In the genomic region with DNA sequence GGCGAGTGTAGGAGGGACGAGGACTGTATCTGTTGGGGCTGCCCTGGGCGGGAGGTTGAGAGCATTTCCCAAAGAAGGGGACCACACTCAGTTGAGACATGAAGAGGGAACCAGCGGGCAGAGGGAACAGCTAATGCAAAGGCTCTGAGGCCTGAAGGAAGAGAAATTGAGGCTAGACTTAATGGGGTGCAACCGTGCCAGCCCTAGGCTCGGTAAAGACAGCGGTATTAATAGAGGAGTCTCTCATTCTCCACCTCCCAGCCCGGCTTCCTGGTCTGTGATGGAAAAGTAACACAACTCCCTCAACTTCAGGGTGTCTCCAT, we compare ENCODE assay signal across 9 cellular contexts. TPM values are rescaled to one million over a fixed set of nuclear protein-coding genes. Genes with fewer than 3 reads are reported as not detected.
DNase-seq lines count a peak whose midpoint lies in the region; ATAC-seq lines count a peak whose summit lies in the region.
"Had no signal": no experiment of that assay in that cellular context is flagged by ENCODE, and none has a peak within 500 bp of the region (broad histone marks: within the 10 kb centered on the region; RNA-seq: fewer than 3 reads in every experiment).

No MANE protein-coding gene starts in this region.

- H3K4me3 ChIP-seq in iPS DF 6.9 (ENCODE audit: low read length): peak overlapping the region; percentile 75; the same call in 1 of the 2 replicates

- peaks cover 2% of the 10 kb centered on the region for H3K4me1 ChIP-seq in iPS DF 6.9 (ENCODE audit: control insufficient read depth, insufficient read depth, low read length)

- WGBS in iPS DF 6.9 (ENCODE audit: insufficient coverage, insufficient read length): no CpG with 5 or more reads among the region's 8 CpGs

- DNase-seq in T-helper 2 cell treated with Interferon-gamma antibody and Interleukin-4, amounts not matched to agents 5 μg/mL and 100 μg/mL, for 36 hours (ENCODE audit: low spot score): no peak
- no peak for DNase-seq in T-helper 2 cell
- no peak for DNase-seq in activated CD4-positive, alpha-beta memory T cell treated with anti-CD3 and anti-CD28 coated beads, Interleukin-2, amount 10 ng/mL, durations not matched to agents 7 days and 5 days
- no peak for DNase-seq in iPS DF 6.9 (ENCODE audit: low read depth, low spot score)
- DNase-seq in stimulated activated naive CD8-positive, alpha-beta T cell treated with anti-CD3 and anti-CD28 coated beads, Interleukin-15, amount 100 ng/mL, for 72 hours: no peak
- DNase-seq in head of caudate nucleus: no peak
- DNase-seq in superior temporal gyrus (ENCODE audit: extremely low spot score): no peak
- DNase-seq in stimulated activated CD4-positive, alpha-beta T cell treated with anti-CD3 and anti-CD28 coated beads, Interleukin-4, amount 100 ng/mL, for 1 hour: no peak
- DNase-seq: effector CD4-positive, alpha-beta T cell had no signal

- no peak overlapping the region for H3K27ac ChIP-seq in iPS DF 6.9 (ENCODE audit: low read length)

- intact Hi-C loops in head of caudate nucleus (cut with DNase I): no loop called here

- H3K27me3 ChIP-seq in iPS DF 6.9 (ENCODE audit: control insufficient read depth, insufficient read depth, low read length): no peaks in the 10 kb centered on the region

- CTCF ChIA-PET in activated CD4-positive, alpha-beta memory T cell treated with anti-CD3 and anti-CD28 coated beads, Interleukin-2, amount 10 ng/mL, durations not matched to agents 7 days and 5 days (lab: Charles Lee): interaction anchor here (1.6 to 3.2 kb wide), 3 partner anchors 8 to 26 kb away, joined by 4 to 21 read pairs (median 9); a partner anchor contains a TSS

- peaks cover 16% of the 10 kb centered on the region for H3K4me1 Mint-ChIP-seq in T-helper 2 cell treated with Interferon-gamma antibody and Interleukin-4, amounts not matched to agents 5 μg/mL and 100 μg/mL, for 36 hours (ENCODE audit: low read depth)
- peaks cover 23% of the 10 kb centered on the region for H3K4me1 Mint-ChIP-seq in activated CD4-positive, alpha-beta memory T cell treated with anti-CD3 and anti-CD28 coated beads, Interleukin-2, amount 10 ng/mL, durations not matched to agents 7 days and 5 days
- H3K4me1 Mint-ChIP-seq in stimulated activated naive CD8-positive, alpha-beta T cell treated with anti-CD3 and anti-CD28 coated beads, Interleukin-15, amount 100 ng/mL, for 72 hours: peaks cover 27% of the 10 kb centered on the region

- H3K9me3 ChIP-seq in iPS DF 6.9 (ENCODE audit: control insufficient read depth, insufficient read depth, low read length): no peaks in the 10 kb centered on the region

- H3K36me3 Mint-ChIP-seq in T-helper 2 cell treated with Interferon-gamma antibody and Interleukin-4, amounts not matched to agents 5 μg/mL and 100 μg/mL, for 36 hours (ENCODE audit: low read depth): peaks cover 5% of the 10 kb centered on the region
- peaks cover 5% of the 10 kb centered on the region for H3K36me3 Mint-ChIP-seq in activated CD4-positive, alpha-beta memory T cell treated with anti-CD3 and anti-CD28 coated beads, Interleukin-2, amount 10 ng/mL, durations not matched to agents 7 days and 5 days (ENCODE audit: low read depth)

- H3K36me3 ChIP-seq in iPS DF 6.9 (ENCODE audit: control insufficient read depth, insufficient read depth, low read length): peaks cover 16% of the 10 kb centered on the region

- peak overlapping the region; percentile 79 for H3K27ac Mint-ChIP-seq in T-helper 2 cell treated with Interferon-gamma antibody and Interleukin-4, amounts not matched to agents 5 μg/mL and 100 μg/mL, for 36 hours
- peak overlapping the region; percentile 85 for H3K27ac Mint-ChIP-seq in activated CD4-positive, alpha-beta memory T cell treated with anti-CD3 and anti-CD28 coated beads, Interleukin-2, amount 10 ng/mL, durations not matched to agents 7 days and 5 days
- H3K27ac Mint-ChIP-seq in stimulated activated naive CD8-positive, alpha-beta T cell treated with anti-CD3 and anti-CD28 coated beads, Interleukin-15, amount 100 ng/mL, for 72 hours: no peak overlapping the region

- H3K4me3 Mint-ChIP-seq in T-helper 2 cell treated with Interferon-gamma antibody and Interleukin-4, amounts not matched to agents 5 μg/mL and 100 μg/mL, for 36 hours: peak overlapping the region; percentile 83
- peak overlapping the region; percentile 74 for H3K4me3 Mint-ChIP-seq in activated CD4-positive, alpha-beta memory T cell treated with anti-CD3 and anti-CD28 coated beads, Interleukin-2, amount 10 ng/mL, durations not matched to agents 7 days and 5 days
- peak overlapping the region; percentile 84 to 87 for H3K4me3 Mint-ChIP-seq in stimulated activated naive CD8-positive, alpha-beta T cell treated with anti-CD3 and anti-CD28 coated beads, Interleukin-15, amount 100 ng/mL, for 72 hours

- no peaks in the 10 kb centered on the region for H3K9me3 Mint-ChIP-seq in T-helper 2 cell treated with Interferon-gamma antibody and Interleukin-4, amounts not matched to agents 5 μg/mL and 100 μg/mL, for 36 hours
- no peaks in the 10 kb centered on the region for H3K9me3 Mint-ChIP-seq in activated CD4-positive, alpha-beta memory T cell treated with anti-CD3 and anti-CD28 coated beads, Interleukin-2, amount 10 ng/mL, durations not matched to agents 7 days and 5 days
- H3K9me3 Mint-ChIP-seq in stimulated activated naive CD8-positive, alpha-beta T cell treated with anti-CD3 and anti-CD28 coated beads, Interleukin-15, amount 100 ng/mL, for 72 hours: no peaks in the 10 kb centered on the region

- no peak for ATAC-seq in stimulated activated naive CD8-positive, alpha-beta T cell treated with anti-CD3 and anti-CD28 coated beads, Interleukin-15, amount 100 ng/mL, for 72 hours

- no peaks in the 10 kb centered on the region for H3K27me3 Mint-ChIP-seq in T-helper 2 cell treated with Interferon-gamma antibody and Interleukin-4, amounts not matched to agents 5 μg/mL and 100 μg/mL, for 36 hours (ENCODE audit: low read depth)
- no peaks in the 10 kb centered on the region for H3K27me3 Mint-ChIP-seq in activated CD4-positive, alpha-beta memory T cell treated with anti-CD3 and anti-CD28 coated beads, Interleukin-2, amount 10 ng/mL, durations not matched to agents 7 days and 5 days
- H3K27me3 Mint-ChIP-seq in stimulated activated naive CD8-positive, alpha-beta T cell treated with anti-CD3 and anti-CD28 coated beads, Interleukin-15, amount 100 ng/mL, for 72 hours: no peaks in the 10 kb centered on the region

- POLR2A ChIA-PET in activated CD4-positive, alpha-beta memory T cell treated with anti-CD3 and anti-CD28 coated beads, Interleukin-2, amount 10 ng/mL, durations not matched to agents 7 days and 5 days (lab: Charles Lee): interaction anchor here (0.6 to 3.7 kb wide), 4 partner anchors 11 to 169 kb away, joined by 3 to 32 read pairs (median 4); a partner anchor contains a TSS

RNA-seq across cellular contexts. Expression of a gene that starts 1.2 kb away (rescaled TPM):
- 1 to 10 TPM; 6.2 to 6.3 TPM for total RNA-seq in activated CD4-positive, alpha-beta memory T cell treated with anti-CD3 and anti-CD28 coated beads, Interleukin-2, amount 10 ng/mL, durations not matched to agents 7 days and 5 days

RNA-seq across cellular contexts. Expression of a gene that starts 9.7 kb away (rescaled TPM):
- 1 to 10 TPM; 3.7 to 5.3 TPM for total RNA-seq in activated CD4-positive, alpha-beta memory T cell treated with anti-CD3 and anti-CD28 coated beads, Interleukin-2, amount 10 ng/mL, durations not matched to agents 7 days and 5 days

RNA-seq across cellular contexts. Expression of a gene that starts 20.6 kb away (rescaled TPM):
- total RNA-seq in activated CD4-positive, alpha-beta memory T cell treated with anti-CD3 and anti-CD28 coated beads, Interleukin-2, amount 10 ng/mL, durations not matched to agents 7 days and 5 days: 10 to 100 TPM; 48.0 to 55.6 TPM

RNA-seq across cellular contexts. Expression of a gene that starts 32.1 kb away (rescaled TPM):
- total RNA-seq in activated CD4-positive, alpha-beta memory T cell treated with anti-CD3 and anti-CD28 coated beads, Interleukin-2, amount 10 ng/mL, durations not matched to agents 7 days and 5 days: under 1 TPM; 0.13 to 0.18 TPM

RNA-seq across cellular contexts. Expression of a gene that starts 41.2 kb away (rescaled TPM):
- total RNA-seq in activated CD4-positive, alpha-beta memory T cell treated with anti-CD3 and anti-CD28 coated beads, Interleukin-2, amount 10 ng/mL, durations not matched to agents 7 days and 5 days: 10 to 100 TPM; 10.9 to 11.3 TPM

Comparison
In these comparisons a context has a peak if more than half of its experiments do, and no peak if none do; other contexts are left out.
1. H3K27ac Mint-ChIP-seq: peak in T-helper 2 cell treated with Interferon-gamma antibody and Interleukin-4, amounts not matched to agents 5 μg/mL and 100 μg/mL, for 36 hours (single experiment) and activated CD4-positive, alpha-beta memory T cell treated with anti-CD3 and anti-CD28 coated beads, Interleukin-2, amount 10 ng/mL, durations not matched to agents 7 days and 5 days (single experiment); none in stimulated activated naive CD8-positive, alpha-beta T cell treated with anti-CD3 and anti-CD28 coated beads, Interleukin-15, amount 100 ng/mL, for 72 hours (0 of 2).
2. Peak in every context shown above with its lines, with median percentiles within 50 percentile points of each other: H3K4me3 Mint-ChIP-seq.